ENCODE assay signal across 8 cellular contexts in the genomic region with DNA sequence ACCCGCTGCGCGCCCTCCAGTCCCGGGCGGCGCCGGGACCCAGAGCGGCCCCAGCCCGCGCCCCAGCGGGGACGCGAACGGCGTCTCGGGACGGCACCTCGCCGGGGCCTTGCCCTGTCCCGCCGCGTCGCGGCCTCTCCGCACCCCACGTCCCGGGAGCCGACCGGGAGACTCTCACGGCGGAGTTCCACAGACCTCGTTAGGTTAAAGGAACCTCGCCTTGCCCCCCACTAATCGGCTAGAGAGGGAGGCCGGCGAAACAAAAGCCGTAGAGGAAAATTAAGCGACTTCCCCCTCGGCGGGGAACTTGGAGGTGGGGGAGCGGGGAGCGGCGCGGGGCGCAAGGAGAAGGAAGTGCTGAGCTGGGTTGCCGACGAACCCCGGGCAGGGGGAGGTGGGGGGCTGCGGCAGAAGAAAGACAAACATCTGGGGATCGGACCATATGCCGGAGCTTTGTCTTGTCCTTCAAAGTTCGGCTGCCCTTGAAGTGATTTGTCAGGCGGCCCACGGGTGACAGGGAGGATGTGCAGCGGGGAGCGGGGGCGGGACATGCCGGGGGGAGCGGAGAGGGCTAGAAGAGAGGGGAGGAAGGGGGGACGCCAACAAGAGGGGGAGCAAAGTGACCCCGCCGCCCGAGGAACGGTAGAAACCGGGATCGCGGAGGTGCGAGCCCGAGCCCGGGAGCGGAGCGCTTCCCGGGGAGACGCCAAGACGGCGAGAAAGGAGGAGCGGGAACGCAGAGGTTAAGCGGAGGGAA.
DNase-seq lines count a peak whose midpoint lies in the region; ATAC-seq and TF ChIP-seq lines count a peak whose summit lies in the region.

No MANE protein-coding gene starts in this region.

- ATAC-seq in left colon, result peak; percentile 68

- no peak overlapping the region for H3K9ac ChIP-seq in subcutaneous abdominal adipose tissue (ENCODE audit: low read length in 5 of 5)

- H3K27me3 ChIP-seq in breast epithelium, result peaks cover 0 to 61% of the 10 kb centered on the region in 2 donors
- peaks cover 11 to 53% (median 31%) of the 10 kb centered on the region in 5 donors for H3K27me3 ChIP-seq in subcutaneous abdominal adipose tissue (ENCODE audit: control insufficient read depth in 5 of 5, insufficient read depth in 4 of 5, low read length in 5 of 5)

- H3K4me3 ChIP-seq in breast epithelium, result peak overlapping the region; percentile 42 to 73 (median 47)
- H3K4me3 ChIP-seq in subcutaneous abdominal adipose tissue (ENCODE audit: low read depth in 1 of 5, low read length in 5 of 5), result peak overlapping the region; percentile 55 to 71 (median 64)

- H3K27ac ChIP-seq in breast epithelium (no peak overlapping the region), subcutaneous abdominal adipose tissue (ENCODE audit: low read depth, low read length) (no peak overlapping the region)

- TF ChIP-seq CTCF in breast epithelium (IDR thresholded peaks at IDR 0.05), result no peak

- no peak for TF ChIP-seq POLR2A in breast epithelium (IDR thresholded peaks at IDR 0.05)

- H3K9me3 ChIP-seq in breast epithelium, result no peaks in the 10 kb centered on the region
- H3K9me3 ChIP-seq in subcutaneous abdominal adipose tissue (ENCODE audit: control insufficient read depth in 5 of 5, low read length in 5 of 5), result no peaks in the 10 kb centered on the region

- peak; percentile 36 for DNase-seq in GM03348 (ENCODE audit: low spot score)
- peak; percentile 8 for DNase-seq in H4 (ENCODE audit: low spot score)
- peak; percentile 66 for DNase-seq in NCI-H2171 (lab: John Stamatoyannopoulos, UW)
- DNase-seq in breast epithelium (ENCODE audit: low spot score in 2 of 2), result no peak
- peak; percentile 20 to 25 for DNase-seq in left colon
- DNase-seq in OCI-M2 (lab: John Stamatoyannopoulos, UW; ENCODE audit: unreplicated experiment), result no peak
- no peak for DNase-seq in mesenteric fat pad (ENCODE audit: low spot score)

- H3K4me1 ChIP-seq in breast epithelium, result peaks cover 0 to 8% of the 10 kb centered on the region in 2 donors
- peaks cover 0 to 22% (median 21%) of the 10 kb centered on the region in 5 donors for H3K4me1 ChIP-seq in subcutaneous abdominal adipose tissue (ENCODE audit: control insufficient read depth in 5 of 5, insufficient read depth in 5 of 5, low read length in 5 of 5)

- no peaks in the 10 kb centered on the region for H3K36me3 ChIP-seq in breast epithelium
- H3K36me3 ChIP-seq in subcutaneous abdominal adipose tissue (ENCODE audit: control insufficient read depth in 5 of 5, insufficient read depth in 5 of 5, low read length in 5 of 5), result no peaks in the 10 kb centered on the region

- intact Hi-C loops in breast epithelium (cut with DNase I; ENCODE audit: low total_unique reads), result no loop called here
- intact Hi-C loops in left colon (cut with DNase I, micrococcal nuclease), result no loop called here

Comparison
In these comparisons a context has a peak if more than half of its experiments do, and no peak if none do; other contexts are left out.
1. DNase-seq: peak in GM03348 (single experiment), H4 (single experiment), NCI-H2171 (single experiment) and left colon (2 of 2); none in breast epithelium (0 of 2), OCI-M2 (single experiment) and mesenteric fat pad (single experiment).